ENCODE assay signal across 1 cellular context in the genomic region with DNA sequence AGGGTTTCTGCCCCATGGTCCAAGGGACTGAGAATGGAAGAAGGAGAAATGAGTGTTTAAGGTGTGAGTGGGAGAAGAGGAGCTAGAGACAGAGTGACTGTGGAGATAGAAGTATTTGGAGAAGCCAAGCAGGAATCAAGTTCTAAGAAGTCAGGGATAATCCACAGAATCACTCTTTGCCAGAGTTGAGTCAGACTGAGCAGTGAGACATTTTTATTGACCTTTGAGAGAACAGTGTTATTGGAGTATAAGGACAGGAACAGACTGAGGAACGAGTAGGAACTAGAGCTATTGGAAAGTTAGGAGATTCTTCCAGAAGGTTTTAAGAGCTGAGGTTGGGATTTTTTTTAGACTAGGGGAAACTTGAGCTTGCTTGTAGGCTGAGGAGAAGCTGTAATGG.
TF ChIP-seq lines count a peak whose summit lies in the region.

No MANE protein-coding gene starts in this region.

TF ChIP-seq in SK-N-SH treated with all-trans-retinoic acid at 6 μM for 48 hours, 23 proteins besides CTCF, POLR2A, EP300 and RAD21 (continued from another document):
- TF ChIP-seq, protein P1, sequence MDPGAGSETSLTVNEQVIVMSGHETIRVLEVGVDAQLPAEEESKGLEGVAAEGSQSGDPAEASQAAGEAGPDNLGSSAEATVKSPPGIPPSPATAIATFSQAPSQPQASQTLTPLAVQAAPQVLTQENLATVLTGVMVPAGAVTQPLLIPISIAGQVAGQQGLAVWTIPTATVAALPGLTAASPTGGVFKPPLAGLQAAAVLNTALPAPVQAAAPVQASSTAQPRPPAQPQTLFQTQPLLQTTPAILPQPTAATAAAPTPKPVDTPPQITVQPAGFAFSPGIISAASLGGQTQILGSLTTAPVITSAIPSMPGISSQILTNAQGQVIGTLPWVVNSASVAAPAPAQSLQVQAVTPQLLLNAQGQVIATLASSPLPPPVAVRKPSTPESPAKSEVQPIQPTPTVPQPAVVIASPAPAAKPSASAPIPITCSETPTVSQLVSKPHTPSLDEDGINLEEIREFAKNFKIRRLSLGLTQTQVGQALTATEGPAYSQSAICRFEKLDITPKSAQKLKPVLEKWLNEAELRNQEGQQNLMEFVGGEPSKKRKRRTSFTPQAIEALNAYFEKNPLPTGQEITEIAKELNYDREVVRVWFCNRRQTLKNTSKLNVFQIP (CRISPR knock-in tag; IDR thresholded peaks at IDR 0.05; ENCODE audit: borderline replicate concordance, low read depth) = no peak
- TF ChIP-seq, protein P2, sequence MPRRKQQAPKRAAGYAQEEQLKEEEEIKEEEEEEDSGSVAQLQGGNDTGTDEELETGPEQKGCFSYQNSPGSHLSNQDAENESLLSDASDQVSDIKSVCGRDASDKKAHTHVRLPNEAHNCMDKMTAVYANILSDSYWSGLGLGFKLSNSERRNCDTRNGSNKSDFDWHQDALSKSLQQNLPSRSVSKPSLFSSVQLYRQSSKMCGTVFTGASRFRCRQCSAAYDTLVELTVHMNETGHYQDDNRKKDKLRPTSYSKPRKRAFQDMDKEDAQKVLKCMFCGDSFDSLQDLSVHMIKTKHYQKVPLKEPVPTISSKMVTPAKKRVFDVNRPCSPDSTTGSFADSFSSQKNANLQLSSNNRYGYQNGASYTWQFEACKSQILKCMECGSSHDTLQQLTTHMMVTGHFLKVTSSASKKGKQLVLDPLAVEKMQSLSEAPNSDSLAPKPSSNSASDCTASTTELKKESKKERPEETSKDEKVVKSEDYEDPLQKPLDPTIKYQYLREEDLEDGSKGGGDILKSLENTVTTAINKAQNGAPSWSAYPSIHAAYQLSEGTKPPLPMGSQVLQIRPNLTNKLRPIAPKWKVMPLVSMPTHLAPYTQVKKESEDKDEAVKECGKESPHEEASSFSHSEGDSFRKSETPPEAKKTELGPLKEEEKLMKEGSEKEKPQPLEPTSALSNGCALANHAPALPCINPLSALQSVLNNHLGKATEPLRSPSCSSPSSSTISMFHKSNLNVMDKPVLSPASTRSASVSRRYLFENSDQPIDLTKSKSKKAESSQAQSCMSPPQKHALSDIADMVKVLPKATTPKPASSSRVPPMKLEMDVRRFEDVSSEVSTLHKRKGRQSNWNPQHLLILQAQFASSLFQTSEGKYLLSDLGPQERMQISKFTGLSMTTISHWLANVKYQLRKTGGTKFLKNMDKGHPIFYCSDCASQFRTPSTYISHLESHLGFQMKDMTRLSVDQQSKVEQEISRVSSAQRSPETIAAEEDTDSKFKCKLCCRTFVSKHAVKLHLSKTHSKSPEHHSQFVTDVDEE (CRISPR knock-in tag; IDR thresholded peaks at IDR 0.05) = no peak
- no peak for TF ChIP-seq ZNF565 (CRISPR knock-in tag; conservative IDR thresholded peaks at IDR 0.05; ENCODE audit: low read depth)
- TF ChIP-seq OSR1 (CRISPR knock-in tag; IDR thresholded peaks at IDR 0.05) = no peak
- no peak for TF ChIP-seq GLIS3 (CRISPR knock-in tag; IDR thresholded peaks at IDR 0.05)
- TF ChIP-seq, protein P3, sequence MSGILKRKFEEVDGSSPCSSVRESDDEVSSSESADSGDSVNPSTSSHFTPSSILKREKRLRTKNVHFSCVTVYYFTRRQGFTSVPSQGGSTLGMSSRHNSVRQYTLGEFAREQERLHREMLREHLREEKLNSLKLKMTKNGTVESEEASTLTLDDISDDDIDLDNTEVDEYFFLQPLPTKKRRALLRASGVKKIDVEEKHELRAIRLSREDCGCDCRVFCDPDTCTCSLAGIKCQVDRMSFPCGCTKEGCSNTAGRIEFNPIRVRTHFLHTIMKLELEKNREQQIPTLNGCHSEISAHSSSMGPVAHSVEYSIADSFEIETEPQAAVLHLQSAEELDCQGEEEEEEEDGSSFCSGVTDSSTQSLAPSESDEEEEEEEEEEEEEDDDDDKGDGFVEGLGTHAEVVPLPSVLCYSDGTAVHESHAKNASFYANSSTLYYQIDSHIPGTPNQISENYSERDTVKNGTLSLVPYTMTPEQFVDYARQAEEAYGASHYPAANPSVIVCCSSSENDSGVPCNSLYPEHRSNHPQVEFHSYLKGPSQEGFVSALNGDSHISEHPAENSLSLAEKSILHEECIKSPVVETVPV (CRISPR knock-in tag; IDR thresholded peaks at IDR 0.05) = no peak
- TF ChIP-seq ZFP3 (CRISPR knock-in tag; IDR thresholded peaks at IDR 0.05) = no peak
- TF ChIP-seq BACH2 (CRISPR knock-in tag; IDR thresholded peaks at IDR 0.05; ENCODE audit: borderline replicate concordance) = no peak
- no peak for TF ChIP-seq PPARA (CRISPR knock-in tag; IDR thresholded peaks at IDR 0.05; ENCODE audit: borderline replicate concordance)
- no peak for TF ChIP-seq ARNTL (CRISPR knock-in tag; IDR thresholded peaks at IDR 0.05; ENCODE audit: borderline replicate concordance, low read depth)
- TF ChIP-seq ZNF70 (CRISPR knock-in tag; IDR thresholded peaks at IDR 0.05) = no peak
- TF ChIP-seq ISL1 (CRISPR knock-in tag; IDR thresholded peaks at IDR 0.05) = no peak
- TF ChIP-seq ZNF8 (CRISPR knock-in tag; IDR thresholded peaks at IDR 0.05) = no peak
